Comparison of ENCODE assay signal across 8 cellular contexts in the genomic region with DNA sequence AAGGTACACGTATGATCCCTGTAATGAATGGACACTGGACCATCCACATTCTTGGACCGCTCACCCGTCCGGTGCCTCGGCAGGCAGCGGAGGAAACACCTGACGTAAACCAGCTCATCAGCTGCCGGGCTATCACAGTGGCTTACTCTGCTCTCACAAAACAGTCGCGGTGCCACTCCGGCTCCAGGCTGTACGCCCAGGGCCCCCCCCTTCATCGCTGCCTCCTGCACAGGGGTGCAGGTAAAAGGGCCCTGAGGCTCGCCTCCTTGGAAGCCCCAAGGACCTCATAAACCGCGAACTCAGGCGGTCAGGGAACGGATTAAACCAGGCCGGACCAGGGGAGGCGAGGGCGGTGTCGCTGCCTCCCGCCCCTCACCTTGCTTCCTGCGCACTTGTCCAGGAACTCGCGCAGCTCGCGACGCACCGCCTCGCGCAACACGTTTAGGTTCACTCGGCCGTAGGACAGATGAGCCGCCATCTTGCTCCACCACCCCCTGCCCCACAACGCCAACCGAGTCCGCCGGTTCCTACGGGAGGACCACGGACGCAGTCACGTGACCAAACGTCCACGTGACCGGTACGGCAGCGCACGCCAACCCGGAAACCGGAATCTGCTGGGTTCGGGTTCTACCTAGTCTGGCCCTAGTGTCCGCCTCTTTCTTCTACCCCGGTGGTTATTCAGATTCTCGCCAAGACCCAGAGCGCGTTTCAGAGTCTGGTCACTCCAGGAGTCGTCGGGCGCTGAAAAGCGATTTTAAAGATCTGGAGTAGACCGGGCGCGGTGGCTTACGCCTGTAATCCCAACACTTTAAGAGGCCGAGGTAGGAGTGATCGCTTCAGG. TPM values are rescaled to one million over a fixed set of nuclear protein-coding genes. Genes with fewer than 3 reads are reported as not detected.
DNase-seq lines count a peak whose midpoint lies in the region; ATAC-seq, FAIRE-seq and TF ChIP-seq lines count a peak whose summit lies in the region.

A gene (minus strand): TSS at position 564 of the 841 bp plus-strand sequence. CDS start 86 bp downstream, at position 478.

- H3K4me3 ChIP-seq in parathyroid adenoma (ENCODE audit: low read depth, low read length) = peak within 1 kb of the TSS; percentile 96
- peak within 1 kb of the TSS; percentile 68 to 80 for H3K4me3 ChIP-seq in tibial artery

- no peaks in the 10 kb centered on the region for H3K9me3 Mint-ChIP-seq in T-cell

- H3K9me3 ChIP-seq in parathyroid adenoma (ENCODE audit: control insufficient read depth, low read length) (no peaks in the 10 kb centered on the region), tibial artery (no peaks in the 10 kb centered on the region)

- no peaks in the 10 kb centered on the region for H3K27me3 ChIP-seq in parathyroid adenoma (ENCODE audit: control insufficient read depth, insufficient read depth, low read length)
- H3K27me3 ChIP-seq in tibial artery = no peaks in the 10 kb centered on the region

- peak; percentile 89 for TF ChIP-seq POLR2A in GM12892 (IDR thresholded peaks at IDR 0.05; ENCODE audit: low read depth, low read length)

- peak within 1 kb of the TSS; percentile 98 for H3K4me2 ChIP-seq in parathyroid adenoma (ENCODE audit: low read length)

- CTCF ChIA-PET in T-cell (lab: Charles Lee) = interaction anchor here (0.6 to 2.2 kb wide), 11 partner anchors 20 to 472 kb away, joined by 3 to 30 read pairs (median 3); a partner anchor contains a TSS

- H3K36me3 ChIP-seq in parathyroid adenoma (ENCODE audit: control insufficient read depth, insufficient read depth, low read length) = no peaks in the 10 kb centered on the region
- H3K36me3 ChIP-seq in tibial artery = peaks cover 17 to 37% (median 36%) of the 10 kb centered on the region in 3 donors

- H3K27ac ChIP-seq in adipose tissue (ENCODE audit: low read depth, low read length) = peak within 1 kb of the TSS; percentile 51
- H3K27ac ChIP-seq in parathyroid adenoma = peak within 1 kb of the TSS; percentile 90
- peak within 1 kb of the TSS; percentile 71 to 84 for H3K27ac ChIP-seq in tibial artery

- peak; percentile 99 for FAIRE-seq in GM12892 (lab: Jason Lieb, UNC)

- peak; percentile 81 for ATAC-seq in HG02852 (IDR thresholded peaks at IDR 0.05; ENCODE audit: unreplicated experiment)
- ATAC-seq in T-cell (replicated peaks in 1 of 4) = peak; percentile 81 to 87 (median 84)

- TF ChIP-seq CTCF in parathyroid adenoma (IDR thresholded peaks at IDR 0.05) (no peak), tibial artery (IDR thresholded peaks at IDR 0.05) (peak in 1 of 2 experiments; percentile 7)

- no peaks in the 10 kb centered on the region for H3K4me1 ChIP-seq in parathyroid adenoma
- H3K4me1 ChIP-seq in tibial artery = peaks cover 0 to 16% (median 11%) of the 10 kb centered on the region in 4 donors

- DNase-seq in GM12892 (ENCODE audit: insufficient read length) = peak; percentile 88
- DNase-seq in NCI-H146 (lab: John Stamatoyannopoulos, UW) = peak; percentile 98
- peak; percentile 81 to 91 (median 88) for DNase-seq in T-cell
- peak; percentile 96 for DNase-seq in cardiac septum (ENCODE audit: low spot score)
- peak; percentile 95 to 98 for DNase-seq in tibial artery

- H3K4me3 Mint-ChIP-seq in T-cell = peak within 1 kb of the TSS; percentile 92 to 97 (median 95)

- intact Hi-C loops in cardiac septum (cut with DNase I) = loop anchor here (5.0 kb wide), 1 partner anchor 39 kb away; a partner anchor contains a TSS
- intact Hi-C loops in tibial artery (cut with DNase I; ENCODE audit: low total_unique reads) = no loop called here

- 0 to 1% (median 0%) methylated on average over 68 of the region's 68 CpGs for WGBS in adipose tissue, 3 donors

- peaks cover 18 to 38% (median 35%) of the 10 kb centered on the region in 3 donors for H3K4me1 Mint-ChIP-seq in T-cell

- peaks cover under 1% of the 10 kb centered on the region for H3K79me2 ChIP-seq in parathyroid adenoma

- H3K9ac ChIP-seq in parathyroid adenoma = peak within 1 kb of the TSS; percentile 74

- H3K27ac Mint-ChIP-seq in T-cell = peak within 1 kb of the TSS; percentile 99

- POLR2A ChIA-PET in T-cell (lab: Charles Lee) = interaction anchor here (0.6 to 1.5 kb wide), 11 partner anchors 21 to 865 kb away, joined by 3 to 18 read pairs (median 5); a partner anchor contains a TSS

- H3K36me3 Mint-ChIP-seq in T-cell = peaks cover 17% of the 10 kb centered on the region

- H3K27me3 Mint-ChIP-seq in T-cell = peaks cover 0 to 3% of the 10 kb centered on the region in 2 donors

- peak within 1 kb of the TSS; percentile 99 for H2AFZ ChIP-seq in parathyroid adenoma

RNA-seq across cellular contexts. Expression of the gene that starts here (rescaled TPM):
- 14.8 TPM for polyA plus RNA-seq in GM12892 (2012; ENCODE audit: missing spikeins)
- total RNA-seq in T-cell (10 to 100 TPM; 22.7 to 35.0 (median 29.5) TPM), cardiac septum (9.2 TPM)
- polyA plus RNA-seq in adipose tissue = 1 to 10 TPM; 4.7 to 7.9 (median 5.1) TPM

Comparison
In these comparisons a context has a peak if more than half of its experiments do, and no peak if none do; other contexts are left out.
1. Peak in every context shown above with its lines: DNase-seq, ATAC-seq, H3K4me3 ChIP-seq and H3K27ac ChIP-seq.